9 cellular contexts compared by ENCODE assay signal in genomic region chrX:74291964-74292891, GRCh38. TPM values are rescaled to one million over a fixed set of nuclear protein-coding genes. Genes with fewer than 3 reads are reported as not detected.
DNase-seq lines count a peak whose midpoint lies in the region; ATAC-seq and TF ChIP-seq lines count a peak whose summit lies in the region.
"Had no signal": no experiment of that assay in that cellular context is flagged by ENCODE, and none has a peak within 500 bp of the region (broad histone marks: within the 10 kb centered on the region; RNA-seq: fewer than 3 reads in every experiment).

No MANE protein-coding gene starts in this region.

- peak overlapping the region; percentile 86 to 96 (median 90) for H3K27ac ChIP-seq in BLaER1 treated with 17β-estradiol and CSF1 and Interleukin-3, amounts not matched to agents 10 nM and 100 nM
- H3K27ac ChIP-seq in coronary artery (peak overlapping the region; percentile 81 to 92), liver (ENCODE audit: low read depth in 1 of 2, low read length in 2 of 2) (peak overlapping the region; percentile 91 to 98)

- TF ChIP-seq CTCF in coronary artery (IDR thresholded peaks at IDR 0.05): no peak
- TF ChIP-seq CTCF in liver (IDR thresholded peaks at IDR 0.05; ENCODE audit: low read depth, low read length, missing input control): no peak

- H3K4me3 Mint-ChIP-seq in activated CD4-positive, alpha-beta T cell treated with anti-CD3 and anti-CD28 coated beads, Interleukin-2, amount 10 ng/mL, durations not matched to agents 24 days and 14 days: peak overlapping the region; percentile 99

- H3K4me1 Mint-ChIP-seq in activated CD4-positive, alpha-beta T cell treated with anti-CD3 and anti-CD28 coated beads, Interleukin-2, amount 10 ng/mL, durations not matched to agents 24 days and 14 days: peaks cover 15% of the 10 kb centered on the region

- H3K9ac ChIP-seq in BLaER1 treated with 17β-estradiol and CSF1 and Interleukin-3, amounts not matched to agents 10 nM and 100 nM: peak overlapping the region; percentile 88 to 95 (median 90)
- peak overlapping the region; percentile 80 to 99 for H3K9ac ChIP-seq in liver (ENCODE audit: low read depth in 1 of 2, low read length in 2 of 2)

- H3K27me3 Mint-ChIP-seq in activated CD4-positive, alpha-beta T cell treated with anti-CD3 and anti-CD28 coated beads, Interleukin-2, amount 10 ng/mL, durations not matched to agents 24 days and 14 days: no peaks in the 10 kb centered on the region

- peak overlapping the region; percentile 100 for H3K27ac Mint-ChIP-seq in activated CD4-positive, alpha-beta T cell treated with anti-CD3 and anti-CD28 coated beads, Interleukin-2, amount 10 ng/mL, durations not matched to agents 24 days and 14 days

- H3K4me2 ChIP-seq in BLaER1 treated with 17β-estradiol and CSF1 and Interleukin-3, amounts not matched to agents 10 nM and 100 nM: peak overlapping the region; percentile 72 to 89 (median 81)

- peaks cover 0 to 21% (median 7%) of the 10 kb centered on the region in 10 experiments; a peak in 9 of 20 replicates for H3K4me1 ChIP-seq in BLaER1 treated with 17β-estradiol and CSF1 and Interleukin-3, amounts not matched to agents 10 nM and 100 nM
- peaks cover 0 to 15% (median 7%) of the 10 kb centered on the region in 4 donors for H3K4me1 ChIP-seq in liver (ENCODE audit: control insufficient read depth in 4 of 4, insufficient read depth in 4 of 4, low read length in 3 of 4)

- H3K36me3 Mint-ChIP-seq in activated CD4-positive, alpha-beta T cell treated with anti-CD3 and anti-CD28 coated beads, Interleukin-2, amount 10 ng/mL, durations not matched to agents 24 days and 14 days (ENCODE audit: low read depth): peaks cover 15% of the 10 kb centered on the region

- peak overlapping the region; percentile 55 to 80 (median 69) for H3K4me3 ChIP-seq in BLaER1 treated with 17β-estradiol and CSF1 and Interleukin-3, amounts not matched to agents 10 nM and 100 nM
- H3K4me3 ChIP-seq in coronary artery (peak overlapping the region; percentile 73), liver (ENCODE audit: low read depth in 1 of 3, low read length in 3 of 3) (peak overlapping the region; percentile 69 to 94 (median 91))

- ATAC-seq in HG03457 (IDR thresholded peaks at IDR 0.05; ENCODE audit: unreplicated experiment): peak; percentile 88

- peak in 1 of 2 donors; percentile 24 for TF ChIP-seq RAD21 in liver (IDR thresholded peaks at IDR 0.05)

- under 1% methylated on average over 45 of the region's 45 CpGs for WGBS in liver

- H3K9me3 ChIP-seq in BLaER1 treated with 17β-estradiol and CSF1 and Interleukin-3, amounts not matched to agents 10 nM and 100 nM (replicated peaks in 1 of 11): no peaks in the 10 kb centered on the region; a peak in 2 of 22 replicates
- H3K9me3 ChIP-seq in liver (ENCODE audit: control insufficient read depth in 4 of 4, low read length in 3 of 4): peaks cover 0 to 4% (median 0%) of the 10 kb centered on the region in 4 donors

- H4K20me1 ChIP-seq in BLaER1 treated with 17β-estradiol and CSF1 and Interleukin-3, amounts not matched to agents 10 nM and 100 nM: peaks cover 0 to 20% (median 2%) of the 10 kb centered on the region in 11 experiments; a peak in 11 of 22 replicates

- H3K36me3 ChIP-seq in BLaER1 treated with 17β-estradiol and CSF1 and Interleukin-3, amounts not matched to agents 10 nM and 100 nM: peaks cover 0 to 18% (median 7%) of the 10 kb centered on the region in 11 experiments; a peak in 10 of 22 replicates
- no peaks in the 10 kb centered on the region for H3K36me3 ChIP-seq in liver (ENCODE audit: control insufficient read depth in 4 of 4, insufficient read depth in 3 of 4, low read depth in 1 of 4, low read length in 3 of 4)

- peak; percentile 22 for DNase-seq in GM19240 (ENCODE audit: insufficient read length, low spot score)
- DNase-seq in NCI-H524 treated with DMSO at 0.1 percent for 48 hours (lab: John Stamatoyannopoulos, UW): peak; percentile 75
- DNase-seq in activated CD4-positive, alpha-beta T cell treated with anti-CD3 and anti-CD28 coated beads, Interleukin-2, amount 10 ng/mL, durations not matched to agents 24 days and 14 days: peak; percentile 92
- peak; percentile 91 for DNase-seq in coronary artery (ENCODE audit: low spot score)
- peak; percentile 79 for DNase-seq in stimulated activated CD4-positive, alpha-beta T cell treated with anti-CD3 and anti-CD28 coated beads, Interleukin-4, amount 100 ng/mL, for 1 hour

- no peaks in the 10 kb centered on the region for H3K9me3 Mint-ChIP-seq in activated CD4-positive, alpha-beta T cell treated with anti-CD3 and anti-CD28 coated beads, Interleukin-2, amount 10 ng/mL, durations not matched to agents 24 days and 14 days

- H3K27me3 ChIP-seq in BLaER1 treated with 17β-estradiol and CSF1 and Interleukin-3, amounts not matched to agents 10 nM and 100 nM: peaks cover 39 to 74% (median 53%) of the 10 kb centered on the region in 11 experiments
- peaks cover 0 to 2% (median 0%) of the 10 kb centered on the region in 4 donors for H3K27me3 ChIP-seq in liver (ENCODE audit: control insufficient read depth in 4 of 4, insufficient read depth in 4 of 4, low read length in 3 of 4)

- intact Hi-C loops in activated CD4-positive, alpha-beta T cell treated with anti-CD3 and anti-CD28 coated beads, Interleukin-2, amount 10 ng/mL, durations not matched to agents 24 days and 14 days (cut with micrococcal nuclease): loop anchor here (1.0 to 5.0 kb wide), 8 partner anchors 53 to 1880 kb away; partner anchors contain the start of genes CHIC1, PBDC1, RLIM and UPRT

TF ChIP-seq in liver, 16 proteins besides CTCF, POLR2A, EP300 and RAD21:
- TF ChIP-seq REST (IDR thresholded peaks at IDR 0.05): peak; percentile 48
- peak; percentile 72 for TF ChIP-seq TAF1 (conservative IDR thresholded peaks at IDR 0.05)
- TF ChIP-seq HNF4A (conservative IDR thresholded peaks at IDR 0.05): peak in 1 of 2 donors; percentile 39
- no peak for TF ChIP-seq FOXA2 (IDR thresholded peaks at IDR 0.05)
- peak; percentile 96 for TF ChIP-seq YY1 (IDR thresholded peaks at IDR 0.05)
- no peak for TF ChIP-seq ZBTB33 (IDR thresholded peaks at IDR 0.05)
- TF ChIP-seq SP1 (IDR thresholded peaks at IDR 0.05): no peak

RNA-seq across cellular contexts. Expression of gene ZCCHC13, which starts 11.8 kb away (rescaled TPM):
- total RNA-seq in activated CD4-positive, alpha-beta T cell treated with anti-CD3 and anti-CD28 coated beads, Interleukin-2, amount 10 ng/mL, durations not matched to agents 24 days and 14 days: not detected in 2 replicates
- not detected for total RNA-seq in liver
- not detected for polyA plus RNA-seq in liver
- total RNA-seq: glomerular endothelial cell had no signal

Comparison
In these comparisons a context has a peak if more than half of its experiments do, and no peak if none do; other contexts are left out.
1. Peak in every context shown above with its lines: DNase-seq, ATAC-seq, H3K4me3 ChIP-seq and H3K27ac ChIP-seq.
2. DNase-seq: peak in every context shown above with its lines; median percentile 92 in activated CD4-positive, alpha-beta T cell treated with anti-CD3 and anti-CD28 coated beads, Interleukin-2, amount 10 ng/mL, durations not matched to agents 24 days and 14 days; 91 in coronary artery; 79 in stimulated activated CD4-positive, alpha-beta T cell treated with anti-CD3 and anti-CD28 coated beads, Interleukin-4, amount 100 ng/mL, for 1 hour; 75 in NCI-H524 treated with DMSO at 0.1 percent for 48 hours; 22 in GM19240.